ENCODE assay signal across 10 cellular contexts in genomic region chr10:90289037-90289436, GRCh38.
DNase-seq lines count a peak whose midpoint lies in the region; ATAC-seq and TF ChIP-seq lines count a peak whose summit lies in the region.
"Had no signal": no experiment of that assay in that cellular context is flagged by ENCODE, and none has a peak within 500 bp of the region (broad histone marks: within the 10 kb centered on the region; RNA-seq: fewer than 3 reads in every experiment).

No MANE protein-coding gene starts in this region.

- DNase-seq in SKM-1 treated with dmso at 0.1 percent for 144 hours (lab: John Stamatoyannopoulos, UW; ENCODE audit: unreplicated experiment), result peak; percentile 34
- no peak for DNase-seq in SKM-1 (lab: John Stamatoyannopoulos, UW; ENCODE audit: unreplicated experiment)
- peak; percentile 11 for DNase-seq in LHCN-M2 (ENCODE audit: low read depth)
- DNase-seq in epithelial cell of esophagus (ENCODE audit: low read depth), result peak; percentile 48
- DNase-seq in thoracic aorta (ENCODE audit: low spot score), result no peak
- no peak for DNase-seq in dedifferentiated amniotic fluid mesenchymal stem cell (ENCODE audit: extremely low spot score)
- no peak for DNase-seq in vagina (ENCODE audit: extremely low spot score in 2 of 2)
- DNase-seq: DMS153 had no signal

- H3K9me3 ChIP-seq in thoracic aorta (no peaks in the 10 kb centered on the region), vagina (no peaks in the 10 kb centered on the region)

- H3K4me1 ChIP-seq in thoracic aorta (ENCODE audit: control insufficient read depth in 1 of 2, low read depth in 2 of 2) (peaks cover 9 to 14% of the 10 kb centered on the region in 2 donors), vagina (no peaks in the 10 kb centered on the region)

- ATAC-seq in thoracic aorta (ENCODE audit: insufficient number of reproducible peaks, low FRiP score, low read depth), result peak; percentile 75
- ATAC-seq in HG02840 (IDR thresholded peaks at IDR 0.05; ENCODE audit: low FRiP score, unreplicated experiment), result no peak

- TF ChIP-seq POLR2A in vagina (IDR thresholded peaks at IDR 0.05), result no peak

- H3K27ac ChIP-seq in thoracic aorta, result peak overlapping the region in 1 of 2 donors; percentile 36
- no peak overlapping the region for H3K27ac ChIP-seq in vagina
- H3K27ac ChIP-seq: 22Rv1 had no signal

- TF ChIP-seq CTCF in epithelial cell of esophagus (IDR thresholded peaks at IDR 0.05; ENCODE audit: insufficient read depth, low read depth, low read length, missing control alignments) (no peak), thoracic aorta (IDR thresholded peaks at IDR 0.05) (no peak), vagina (IDR thresholded peaks at IDR 0.05) (no peak)

- H3K36me3 ChIP-seq in thoracic aorta (no peaks in the 10 kb centered on the region), vagina (no peaks in the 10 kb centered on the region)

- no peak overlapping the region for H3K4me3 ChIP-seq in epithelial cell of esophagus (ENCODE audit: low read length)
- no peak overlapping the region for H3K4me3 ChIP-seq in thoracic aorta
- no peak overlapping the region for H3K4me3 ChIP-seq in vagina

- no peaks in the 10 kb centered on the region for H3K27me3 ChIP-seq in thoracic aorta (replicated peaks; ENCODE audit: insufficient read depth)
- H3K27me3 ChIP-seq in vagina, result no peaks in the 10 kb centered on the region

- intact Hi-C loops in vagina (cut with DNase I), result no loop called here

Comparison
In these comparisons a context has a peak if more than half of its experiments do, and no peak if none do; other contexts are left out.
1. DNase-seq: peak in SKM-1 treated with dmso at 0.1 percent for 144 hours (single experiment), LHCN-M2 (single experiment) and epithelial cell of esophagus (single experiment); none in SKM-1 (single experiment), thoracic aorta (single experiment), dedifferentiated amniotic fluid mesenchymal stem cell (single experiment) and vagina (0 of 2).